ENCODE assay signal across 8 cellular contexts in the genomic region with DNA sequence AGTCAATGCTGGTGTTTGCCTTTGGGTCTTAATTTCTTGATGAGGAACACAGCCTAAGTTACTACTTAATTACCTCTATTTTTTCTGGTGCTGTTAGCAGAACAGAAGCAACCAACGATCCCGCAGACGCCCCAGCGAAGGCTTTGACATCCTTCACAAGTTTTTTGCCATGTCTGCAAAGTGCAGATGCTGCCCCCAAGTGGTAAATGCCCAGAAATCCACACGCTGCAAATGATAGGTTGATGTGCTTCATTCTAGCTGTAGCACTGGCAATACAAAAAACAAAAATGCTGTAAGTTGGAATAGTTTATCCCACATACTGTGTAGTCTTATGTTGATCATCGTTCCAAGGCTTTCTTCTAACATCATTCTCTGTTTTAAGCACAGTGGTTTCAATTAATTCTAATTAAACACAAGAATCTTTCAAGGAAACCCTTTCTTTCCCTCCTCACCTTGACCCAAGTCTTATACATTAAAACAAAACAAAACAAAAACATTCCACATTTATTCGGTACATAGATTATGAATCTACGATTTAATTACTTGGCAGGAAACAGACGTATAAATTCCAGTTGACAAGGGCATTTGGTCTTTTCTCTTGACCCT. TPM values are rescaled to one million over a fixed set of nuclear protein-coding genes. Genes with fewer than 3 reads are reported as not detected.
DNase-seq lines count a peak whose midpoint lies in the region; ATAC-seq and TF ChIP-seq lines count a peak whose summit lies in the region.

No MANE protein-coding gene starts in this region.

- no TSS peak for BruUV-seq in PC-3 (replicated peaks; lab: Mats Ljungman, UMichigan)

- 100% methylated on average over 1 of the region's 9 CpGs for WGBS in trophoblast cell (ENCODE audit: extremely low coverage, insufficient coverage, insufficient read length)

- H3K23ac ChIP-seq in trophoblast cell (ENCODE audit: low read length) = no peak overlapping the region

- H2BK5ac ChIP-seq in trophoblast cell (ENCODE audit: low read depth, low read length, poor library complexity) = no peak overlapping the region

- ATAC-seq in GM18909 (IDR thresholded peaks at IDR 0.05; ENCODE audit: poor library complexity, unreplicated experiment) (peak; percentile 42), PC-3 (peak; percentile 35; the same call in 1 of the 2 replicates)
- ATAC-seq in activated T-helper 17 cell treated with anti-CD3 and anti-CD28 coated beads, Interleukin-2, amount 50 U/mL, for 72 hours (replicated peaks) = peak; percentile 37

- no peak overlapping the region for H2BK12ac ChIP-seq in trophoblast cell (ENCODE audit: low read length)

- H3K9me2 ChIP-seq in PC-3 (replicated peaks; ENCODE audit: low read length) = no peaks in the 10 kb centered on the region

- peaks cover 9% of the 10 kb centered on the region for H3K79me1 ChIP-seq in trophoblast cell (ENCODE audit: low read length)

- H3K4me2 ChIP-seq in PC-3 (ENCODE audit: low read length) (peak overlapping the region; percentile 88), trophoblast cell (ENCODE audit: low read length) (no peak overlapping the region)

- no peak overlapping the region for H3K14ac ChIP-seq in trophoblast cell (ENCODE audit: low read length)

- no peak overlapping the region for H4K12ac ChIP-seq in trophoblast cell (ENCODE audit: low read depth, low read length)

- DNase-seq in Ammon's horn (ENCODE audit: low spot score) (peak; percentile 76), HUDEP-2 (lab: John Stamatoyannopoulos, UW; ENCODE audit: unreplicated experiment in 76 of 76) (peak in 68 of 76 experiments; percentile 0 to 73 (median 30)), PC-3 (peak; percentile 76), fibroblast of villous mesenchyme (ENCODE audit: low read depth) (peak; percentile 64), trophoblast cell (peak; percentile 35 to 80), ureter (ENCODE audit: low spot score) (peak; percentile 65)

- no peak overlapping the region for H3K18ac ChIP-seq in trophoblast cell (ENCODE audit: low read length)

- intact Hi-C loops in PC-3 (cut with micrococcal nuclease) = loop anchor here (10.0 kb wide), 1 partner anchor 791 kb away; no protein-coding TSS in a partner anchor

- no peaks in the 10 kb centered on the region for H4K20me1 ChIP-seq in PC-3 (ENCODE audit: low read length)

- TF ChIP-seq CTCF in PC-3 (conservative IDR thresholded peaks at IDR 0.05; ENCODE audit: low read depth, low read length) (peak; percentile 82), fibroblast of villous mesenchyme (IDR thresholded peaks at IDR 0.05; ENCODE audit: insufficient read depth, low read depth, low read length) (peak; percentile 79)

- H3K9me3 ChIP-seq in PC-3 (ENCODE audit: low read length) (no peaks in the 10 kb centered on the region), trophoblast cell (ENCODE audit: insufficient read depth, low read depth, low read length) (no peaks in the 10 kb centered on the region)

- H3K4me3 Mint-ChIP-seq in activated T-helper 17 cell treated with anti-CD3 and anti-CD28 coated beads, Interleukin-2, amount 50 U/mL, for 72 hours = peak overlapping the region; percentile 81

- H2AFZ ChIP-seq in PC-3 (ENCODE audit: low read length) (no peak overlapping the region), trophoblast cell (ENCODE audit: insufficient read depth, low read length, poor library complexity) (no peak overlapping the region)

- no peak overlapping the region for H2AK5ac ChIP-seq in trophoblast cell (ENCODE audit: low read length)

- CTCF ChIA-PET in PC-3 (lab: Charles Lee) = interaction anchor here (0.7 kb wide), 1 partner anchor 1706 kb away, joined by 3 read pairs; no protein-coding TSS in a partner anchor

- H3K9ac ChIP-seq in PC-3 (ENCODE audit: low read length) = peak overlapping the region; percentile 94; the same call in 1 of the 2 replicates
- no peak overlapping the region for H3K9ac ChIP-seq in trophoblast cell (ENCODE audit: low read length)

- peaks cover 15% of the 10 kb centered on the region for H3K36me3 Mint-ChIP-seq in activated T-helper 17 cell treated with anti-CD3 and anti-CD28 coated beads, Interleukin-2, amount 50 U/mL, for 72 hours (ENCODE audit: low read depth)

- H3K27ac ChIP-seq in PC-3 (ENCODE audit: low read length) (no peak overlapping the region), trophoblast cell (ENCODE audit: low read depth, low read length) (no peak overlapping the region)

- H4K8ac ChIP-seq in trophoblast cell (ENCODE audit: low read depth, low read length) = no peak overlapping the region

- H3F3A ChIP-seq in PC-3 (ENCODE audit: low read length, unreplicated experiment) = no peaks in the 10 kb centered on the region

- H4K91ac ChIP-seq in trophoblast cell (ENCODE audit: low read depth, low read length) = no peak overlapping the region

- no peaks in the 10 kb centered on the region for H3K9me3 Mint-ChIP-seq in activated T-helper 17 cell treated with anti-CD3 and anti-CD28 coated beads, Interleukin-2, amount 50 U/mL, for 72 hours

- no peaks in the 10 kb centered on the region for H3K27me3 Mint-ChIP-seq in activated T-helper 17 cell treated with anti-CD3 and anti-CD28 coated beads, Interleukin-2, amount 50 U/mL, for 72 hours

- H3K4me1 ChIP-seq in PC-3 (ENCODE audit: insufficient read depth, low read length) (peaks cover 17% of the 10 kb centered on the region), trophoblast cell (ENCODE audit: control insufficient read depth in 1 of 2, insufficient read depth in 2 of 2, low read length in 2 of 2) (peaks cover 3 to 5% of the 10 kb centered on the region in 2 experiments)

- H3K79me2 ChIP-seq in PC-3 (ENCODE audit: low read length) (peaks cover 6% of the 10 kb centered on the region; the same call in 1 of the 2 replicates), trophoblast cell (ENCODE audit: control insufficient read depth, insufficient read depth, low read length, poor library complexity) (no peaks in the 10 kb centered on the region)

- H3K4ac ChIP-seq in trophoblast cell (ENCODE audit: low read depth, low read length) = no peak overlapping the region

- no peaks in the 10 kb centered on the region for H3K36me3 ChIP-seq in PC-3 (ENCODE audit: low read depth, low read length)
- H3K36me3 ChIP-seq in trophoblast cell (ENCODE audit: control insufficient read depth in 1 of 2, insufficient read depth in 2 of 2, low read length in 2 of 2) = no peaks in the 10 kb centered on the region

- H3K4me1 Mint-ChIP-seq in activated T-helper 17 cell treated with anti-CD3 and anti-CD28 coated beads, Interleukin-2, amount 50 U/mL, for 72 hours = peaks cover 3% of the 10 kb centered on the region

- no peaks in the 10 kb centered on the region for H3K27me3 ChIP-seq in PC-3 (ENCODE audit: low read length)
- H3K27me3 ChIP-seq in trophoblast cell (ENCODE audit: insufficient read depth, low read length) = no peaks in the 10 kb centered on the region

- POLR2A ChIA-PET in PC-3 (lab: Charles Lee; ENCODE audit: unreplicated experiment) = interaction anchor here (0.6 kb wide), 1 partner anchor 37 kb away, joined by 3 read pairs; no protein-coding TSS in a partner anchor

- H3K27ac Mint-ChIP-seq in activated T-helper 17 cell treated with anti-CD3 and anti-CD28 coated beads, Interleukin-2, amount 50 U/mL, for 72 hours = peak overlapping the region; percentile 33

- H3K4me3 ChIP-seq in PC-3 (ENCODE audit: low read length) (peak overlapping the region; percentile 74), fibroblast of villous mesenchyme (ENCODE audit: low read depth, low read length) (no peak overlapping the region), trophoblast cell (ENCODE audit: low read depth, low read length) (no peak overlapping the region)

- no peak overlapping the region for H2BK120ac ChIP-seq in trophoblast cell (ENCODE audit: insufficient read depth, low read length, poor library complexity)

RNA-seq across cellular contexts. Expression of gene PNPLA4, which starts 1.2 kb away (rescaled TPM):
- total RNA-seq in PC-3 (2014; rRNA removed) (22.2 and 29.4 TPM in 2 replicates), fibroblast of villous mesenchyme (9.3 and 9.9 TPM in 2 replicates), ureter (31.8 TPM)
- 1 to 10 TPM; 6.4 to 7.8 TPM for total RNA-seq in activated T-helper 17 cell treated with anti-CD3 and anti-CD28 coated beads, Interleukin-2, amount 50 U/mL, for 72 hours
- 13.9 and 14.6 TPM in 2 replicates for polyA plus RNA-seq in trophoblast cell (2013)
